ENCODE assay signal across 18 cellular contexts in genomic region chr10:112583236-112583919, GRCh38.
DNase-seq lines count a peak whose midpoint lies in the region; ATAC-seq and TF ChIP-seq lines count a peak whose summit lies in the region.
"Had no signal": no experiment of that assay in that cellular context is flagged by ENCODE, and none has a peak within 500 bp of the region (broad histone marks: within the 10 kb centered on the region; RNA-seq: fewer than 3 reads in every experiment).

No MANE protein-coding gene starts in this region.

- H2AFZ ChIP-seq in SK-N-SH (ENCODE audit: low read depth) = no peak overlapping the region

- intact Hi-C loops in sciatic nerve (cut with DNase I) = no loop called here

- H3K27me3 ChIP-seq in SK-N-SH (ENCODE audit: insufficient read depth) = no peaks in the 10 kb centered on the region
- H3K27me3 ChIP-seq: BLaER1 treated with 17β-estradiol and CSF1 and Interleukin-3, amounts not matched to agents 10 nM and 100 nM had no signal

- no peak for TF ChIP-seq EP300 in SK-N-SH (IDR thresholded peaks at IDR 0.05; ENCODE audit: borderline replicate concordance in 1 of 2, low read depth in 1 of 2, low read length in 1 of 2)

- peaks cover 31% of the 10 kb centered on the region for H3F3A ChIP-seq in SK-N-SH (replicated peaks; ENCODE audit: insufficient read depth)

- no peak overlapping the region for H3K4me3 ChIP-seq in SK-N-SH (ENCODE audit: low read depth in 2 of 2, low read length in 1 of 2)
- H3K4me3 ChIP-seq: BLaER1 treated with 17β-estradiol and CSF1 and Interleukin-3, amounts not matched to agents 10 nM and 100 nM; GM12878; K562 had no signal

- H3K9me2 ChIP-seq in SK-N-SH = no peaks in the 10 kb centered on the region

- POLR2A ChIA-PET in SK-N-SH (lab: Yijun Ruan, JAX) = no interaction called here

- no peak for TF ChIP-seq CTCF in SK-N-SH (IDR thresholded peaks at IDR 0.05)

- peak overlapping the region in 1 of 2 experiments; percentile 75; a peak in 3 of 4 replicates for H3K27ac ChIP-seq in SK-N-SH (ENCODE audit: low read depth in 2 of 2, low read length in 1 of 2)
- H3K27ac ChIP-seq in epithelial cell of prostate = peak overlapping the region; percentile 80
- H3K27ac ChIP-seq: BLaER1 treated with 17β-estradiol and CSF1 and Interleukin-3, amounts not matched to agents 10 nM and 100 nM had no signal

- TF ChIP-seq RAD21 in SK-N-SH (IDR thresholded peaks at IDR 0.05; ENCODE audit: low read length) = no peak

- 95% methylated on average over 9 of the region's 9 CpGs for WGBS in SK-N-SH (ENCODE audit: low lambda C conversion rate)

- no peaks in the 10 kb centered on the region for H3K36me3 ChIP-seq in SK-N-SH (replicated peaks in 1 of 2; ENCODE audit: control insufficient read depth in 1 of 2, insufficient read depth in 2 of 2, low read length in 1 of 2)

- H3K4me1 ChIP-seq in SK-N-SH (ENCODE audit: control insufficient read depth in 1 of 2, insufficient read depth in 2 of 2, low read depth in 1 of 2, low read length in 1 of 2) = peaks cover 0 to 37% of the 10 kb centered on the region in 2 experiments

- DNase-seq in SK-N-SH (no peak), NCI-H748 (lab: John Stamatoyannopoulos, UW; ENCODE audit: unreplicated experiment) (peak; percentile 71), epithelial cell of prostate (ENCODE audit: low read depth, low spot score) (no peak), sciatic nerve (ENCODE audit: low spot score) (no peak), kidney tubule cell (ENCODE audit: low spot score) (no peak), T-helper 1 cell (no peak)
- DNase-seq: DMS 273 treated with DMSO at 0.1 percent for 48 hours, GDM1, NCI-H1417 treated with DMSO at 0.1 percent for 48 hours, NCI-H2029 treated with DMSO at 0.1 percent for 48 hours, NCI-H524 treated with DMSO at 0.1 percent for 48 hours, RPMI8226, SIG-M5 had no signal

- 0 out of 2 replicates have a peak overlapping the region, but pooled peaks have one; percentile 58 for H3K4me2 ChIP-seq in SK-N-SH
- H3K4me2 ChIP-seq: BLaER1 treated with 17β-estradiol and CSF1 and Interleukin-3, amounts not matched to agents 10 nM and 100 nM had no signal

- H3K9me3 ChIP-seq in SK-N-SH = no peaks in the 10 kb centered on the region
- H3K9me3 ChIP-seq: BLaER1 treated with 17β-estradiol and CSF1 and Interleukin-3, amounts not matched to agents 10 nM and 100 nM had no signal

- no peaks in the 10 kb centered on the region for H3K79me2 ChIP-seq in SK-N-SH (ENCODE audit: insufficient read depth)

- CTCF ChIA-PET in SK-N-SH (lab: Yijun Ruan, JAX) = interaction anchor here (1.1 kb wide), 1 partner anchor 19 kb away, joined by 3 read pairs; no protein-coding TSS in a partner anchor

- H4K20me1 ChIP-seq in SK-N-SH (ENCODE audit: insufficient read depth) = no peaks in the 10 kb centered on the region
- H4K20me1 ChIP-seq: BLaER1 treated with 17β-estradiol and CSF1 and Interleukin-3, amounts not matched to agents 10 nM and 100 nM had no signal

- no peak overlapping the region for H3K9ac ChIP-seq in SK-N-SH
- H3K9ac ChIP-seq: BLaER1 treated with 17β-estradiol and CSF1 and Interleukin-3, amounts not matched to agents 10 nM and 100 nM had no signal

- ATAC-seq in SK-N-SH treated with all-trans-retinoic acid at 6 μM for 48 hours = no peak
- ATAC-seq in sciatic nerve = peak; percentile 66
- no peak for ATAC-seq in GM19463 (IDR thresholded peaks at IDR 0.05; ENCODE audit: unreplicated experiment)
- ATAC-seq: GM12878, K562 had no signal

TF ChIP-seq in SK-N-SH, 30 proteins besides CTCF, POLR2A, EP300 and RAD21 (continues in another document):
- TF ChIP-seq SMC3 (IDR thresholded peaks at IDR 0.05; ENCODE audit: low read depth, low read length) = no peak
- no peak for TF ChIP-seq GABPA (IDR thresholded peaks at IDR 0.05; ENCODE audit: low read depth)
- no peak for TF ChIP-seq CHD2 (IDR thresholded peaks at IDR 0.05; ENCODE audit: low read length, partially characterized antibody)
- TF ChIP-seq RCOR1 (IDR thresholded peaks at IDR 0.05; ENCODE audit: low read length) = no peak
- TF ChIP-seq TEAD4 (IDR thresholded peaks at IDR 0.05; ENCODE audit: borderline replicate concordance, insufficient read depth) = no peak
- TF ChIP-seq TCF12 (IDR thresholded peaks at IDR 0.05) = no peak
- TF ChIP-seq USF1 (IDR thresholded peaks at IDR 0.05; ENCODE audit: borderline replicate concordance, low read depth) = no peak
- no peak for TF ChIP-seq RXRA (IDR thresholded peaks at IDR 0.05; ENCODE audit: borderline replicate concordance, low read depth)
- TF ChIP-seq NRF1 (IDR thresholded peaks at IDR 0.05; ENCODE audit: low read depth, low read length) = no peak
- no peak for TF ChIP-seq TAF1 (IDR thresholded peaks at IDR 0.05; ENCODE audit: borderline replicate concordance, low read depth, low read length)
- no peak for TF ChIP-seq JUND (IDR thresholded peaks at IDR 0.05)

TF ChIP-seq in SK-N-SH treated with all-trans-retinoic acid at 6 μM for 48 hours, 23 proteins besides CTCF, POLR2A, EP300 and RAD21:
- TF ChIP-seq OSR1 (CRISPR knock-in tag; IDR thresholded peaks at IDR 0.05) (no peak), CREB5 (CRISPR knock-in tag; IDR thresholded peaks at IDR 0.05; ENCODE audit: low read depth) (no peak), BACH2 (CRISPR knock-in tag; IDR thresholded peaks at IDR 0.05; ENCODE audit: borderline replicate concordance) (no peak), ESRRG (CRISPR knock-in tag; IDR thresholded peaks at IDR 0.05) (no peak), ZFP3 (CRISPR knock-in tag; IDR thresholded peaks at IDR 0.05) (no peak), SNAI2 (CRISPR knock-in tag; IDR thresholded peaks at IDR 0.05) (no peak), PPARA (CRISPR knock-in tag; IDR thresholded peaks at IDR 0.05; ENCODE audit: borderline replicate concordance) (no peak), ZNF565 (CRISPR knock-in tag; conservative IDR thresholded peaks at IDR 0.05; ENCODE audit: low read depth) (no peak), GLIS3 (CRISPR knock-in tag; IDR thresholded peaks at IDR 0.05) (no peak), POU6F1 (CRISPR knock-in tag; IDR thresholded peaks at IDR 0.05; ENCODE audit: borderline replicate concordance, low read depth) (no peak), ISL1 (CRISPR knock-in tag; IDR thresholded peaks at IDR 0.05) (no peak), TSHZ2 (CRISPR knock-in tag; IDR thresholded peaks at IDR 0.05) (no peak)
